In genomic region chr12:29578731-29579130, GRCh38 we compare ENCODE assay signal across 28 cellular contexts.
DNase-seq lines count a peak whose midpoint lies in the region; ATAC-seq and TF ChIP-seq lines count a peak whose summit lies in the region.
"Had no signal": no experiment of that assay in that cellular context is flagged by ENCODE, and none has a peak within 500 bp of the region (broad histone marks: within the 10 kb centered on the region; RNA-seq: fewer than 3 reads in every experiment).

No MANE protein-coding gene starts in this region.

- no peak overlapping the region for H3K4me3 ChIP-seq in right atrium auricular region
- H3K4me3 ChIP-seq in gastroesophageal sphincter, result no peak overlapping the region
- no peak overlapping the region for H3K4me3 ChIP-seq in skeletal muscle satellite cell (ENCODE audit: low read length)
- H3K4me3 ChIP-seq: colonic mucosa, GM23338 had no signal

- no peaks in the 10 kb centered on the region for H3K9me3 ChIP-seq in right atrium auricular region
- H3K9me3 ChIP-seq in gastroesophageal sphincter, result no peaks in the 10 kb centered on the region
- no peaks in the 10 kb centered on the region for H3K9me3 ChIP-seq in skeletal muscle satellite cell (replicated peaks; ENCODE audit: low read length)
- H3K9me3 ChIP-seq: colonic mucosa had no signal

- DNase-seq in right atrium auricular region (ENCODE audit: low spot score) (no peak), cardiac septum (ENCODE audit: low spot score) (no peak), head of caudate nucleus (no peak)
- DNase-seq in activated CD4-positive, alpha-beta T cell treated with anti-CD3 and anti-CD28 coated beads, Interleukin-2, amount 10 ng/mL, durations not matched to agents 24 days and 14 days, result no peak
- DNase-seq: activated CD4-positive, alpha-beta T cell treated with anti-CD3 and anti-CD28 coated beads, Interleukin-2, amount 10 ng/mL, durations not matched to agents 7 days and 5 days; activated effector memory CD4-positive, alpha-beta T cell treated with Interleukin-2 at 50 U/mL for 16 hours; activated T-cell treated with anti-CD3 and anti-CD28 coated beads, Interleukin-2, amount 50 U/mL, for 1 hour; AML-193; aorta; CD4-positive, alpha-beta T cell; colonic mucosa; DND-41; effector memory CD8-positive, alpha-beta T cell; HFFc6; immature natural killer cell; NCI-H1436 treated with DMSO at 0.1 percent for 48 hours; NCI-H82; T-cell had no signal

- no peaks in the 10 kb centered on the region for H3K4me1 Mint-ChIP-seq in activated CD4-positive, alpha-beta T cell treated with anti-CD3 and anti-CD28 coated beads, Interleukin-2, amount 10 ng/mL, durations not matched to agents 24 days and 14 days
- H3K4me1 Mint-ChIP-seq: activated CD4-positive, alpha-beta T cell treated with anti-CD3 and anti-CD28 coated beads, Interleukin-2, amount 10 ng/mL, durations not matched to agents 7 days and 5 days; IgD-negative memory B cell; immature natural killer cell; stimulated activated memory B cell treated with anti-CD40 and anti-IgM and Interleukin-4, amounts not matched to agents 10 μg/mL and 1 μg/mL and 100 μg/mL, for 72 hours had no signal

- WGBS in gastroesophageal sphincter (ENCODE audit: low coverage in 1 of 2), 2 donors, result 73 to 100% methylated on average over 2 to 3 of the region's 3 CpGs

- H3K9ac ChIP-seq in skeletal muscle satellite cell (ENCODE audit: low read depth, low read length), result peak overlapping the region; percentile 34

- no peak for TF ChIP-seq POLR2A in gastroesophageal sphincter (IDR thresholded peaks at IDR 0.05)

- H3K4me3 Mint-ChIP-seq in activated CD4-positive, alpha-beta T cell treated with anti-CD3 and anti-CD28 coated beads, Interleukin-2, amount 10 ng/mL, durations not matched to agents 24 days and 14 days, result no peak overlapping the region
- H3K4me3 Mint-ChIP-seq: activated CD4-positive, alpha-beta T cell treated with anti-CD3 and anti-CD28 coated beads, Interleukin-2, amount 10 ng/mL, durations not matched to agents 7 days and 5 days; activated naive CD8-positive, alpha-beta T cell; CD4-positive, alpha-beta T cell; effector memory CD8-positive, alpha-beta T cell; GM23338; HFFc6; IgD-negative memory B cell; immature natural killer cell; stimulated activated memory B cell treated with anti-CD40 and anti-IgM and Interleukin-4, amounts not matched to agents 10 μg/mL and 1 μg/mL and 100 μg/mL, for 72 hours; T-cell had no signal

- TF ChIP-seq EP300 in gastroesophageal sphincter (IDR thresholded peaks at IDR 0.05), result no peak

- intact Hi-C loops in cardiac septum (cut with DNase I) (loop anchor here (2.0 kb wide), 1 partner anchor 16 kb away; no protein-coding TSS in a partner anchor), head of caudate nucleus (cut with DNase I) (no loop called here)
- intact Hi-C loops in activated CD4-positive, alpha-beta T cell treated with anti-CD3 and anti-CD28 coated beads, Interleukin-2, amount 10 ng/mL, durations not matched to agents 24 days and 14 days (cut with micrococcal nuclease), result no loop called here

- no peaks in the 10 kb centered on the region for H3K27me3 ChIP-seq in right atrium auricular region
- no peaks in the 10 kb centered on the region for H3K27me3 ChIP-seq in gastroesophageal sphincter
- no peaks in the 10 kb centered on the region for H3K27me3 ChIP-seq in skeletal muscle satellite cell (ENCODE audit: control insufficient read depth, insufficient read depth, low read length)
- H3K27me3 ChIP-seq: colonic mucosa had no signal

- no peaks in the 10 kb centered on the region for H3K9me3 Mint-ChIP-seq in activated CD4-positive, alpha-beta T cell treated with anti-CD3 and anti-CD28 coated beads, Interleukin-2, amount 10 ng/mL, durations not matched to agents 24 days and 14 days
- H3K9me3 Mint-ChIP-seq: activated CD4-positive, alpha-beta T cell treated with anti-CD3 and anti-CD28 coated beads, Interleukin-2, amount 10 ng/mL, durations not matched to agents 7 days and 5 days; CD4-positive, alpha-beta T cell; effector memory CD8-positive, alpha-beta T cell; GM23338; immature natural killer cell; stimulated activated memory B cell treated with anti-CD40 and anti-IgM and Interleukin-4, amounts not matched to agents 10 μg/mL and 1 μg/mL and 100 μg/mL, for 72 hours; T-cell had no signal

- no peak overlapping the region for H3K4me2 ChIP-seq in skeletal muscle satellite cell (ENCODE audit: low read length)
- H3K4me2 ChIP-seq: GM23338 had no signal

- TF ChIP-seq CTCF in right atrium auricular region (IDR thresholded peaks at IDR 0.05), result no peak
- TF ChIP-seq CTCF in gastroesophageal sphincter (IDR thresholded peaks at IDR 0.05), result no peak

- no peak overlapping the region for H3K27ac Mint-ChIP-seq in activated CD4-positive, alpha-beta T cell treated with anti-CD3 and anti-CD28 coated beads, Interleukin-2, amount 10 ng/mL, durations not matched to agents 24 days and 14 days
- H3K27ac Mint-ChIP-seq: activated CD4-positive, alpha-beta T cell treated with anti-CD3 and anti-CD28 coated beads, Interleukin-2, amount 10 ng/mL, durations not matched to agents 7 days and 5 days; activated naive CD8-positive, alpha-beta T cell; CD4-positive, alpha-beta T cell; effector memory CD8-positive, alpha-beta T cell; GM23338; HFFc6; IgD-negative memory B cell; immature natural killer cell; stimulated activated memory B cell treated with anti-CD40 and anti-IgM and Interleukin-4, amounts not matched to agents 10 μg/mL and 1 μg/mL and 100 μg/mL, for 72 hours; T-cell had no signal

- H3K36me3 ChIP-seq in right atrium auricular region, result no peaks in the 10 kb centered on the region
- H3K36me3 ChIP-seq in gastroesophageal sphincter, result peaks cover 0 to 5% of the 10 kb centered on the region in 2 donors
- H3K36me3 ChIP-seq in skeletal muscle satellite cell (ENCODE audit: insufficient read depth, low read length), result peaks cover 15% of the 10 kb centered on the region
- H3K36me3 ChIP-seq: colonic mucosa had no signal

- H3K27me3 Mint-ChIP-seq in activated CD4-positive, alpha-beta T cell treated with anti-CD3 and anti-CD28 coated beads, Interleukin-2, amount 10 ng/mL, durations not matched to agents 24 days and 14 days, result no peaks in the 10 kb centered on the region

- H3K27ac ChIP-seq in right atrium auricular region, result peak overlapping the region; percentile 58 to 59
- peak overlapping the region in 3 of 4 donors; percentile 32 to 59 (median 41) for H3K27ac ChIP-seq in gastroesophageal sphincter
- H3K27ac ChIP-seq: colonic mucosa, RWPE1 had no signal

- H3K4me1 ChIP-seq in right atrium auricular region (peaks cover 0 to 46% of the 10 kb centered on the region in 2 donors), gastroesophageal sphincter (peaks cover 2 to 46% (median 11%) of the 10 kb centered on the region in 3 donors), skeletal muscle satellite cell (ENCODE audit: control insufficient read depth, insufficient read depth, low read length) (peaks cover 50% of the 10 kb centered on the region)

- no peaks in the 10 kb centered on the region for H3K36me3 Mint-ChIP-seq in activated CD4-positive, alpha-beta T cell treated with anti-CD3 and anti-CD28 coated beads, Interleukin-2, amount 10 ng/mL, durations not matched to agents 24 days and 14 days (ENCODE audit: low read depth)
- H3K36me3 Mint-ChIP-seq: activated naive CD8-positive, alpha-beta T cell; IgD-negative memory B cell; immature natural killer cell; stimulated activated memory B cell treated with anti-CD40 and anti-IgM and Interleukin-4, amounts not matched to agents 10 μg/mL and 1 μg/mL and 100 μg/mL, for 72 hours; T-cell had no signal

- ATAC-seq in gastroesophageal sphincter, result no peak
- ATAC-seq in GM19324 (IDR thresholded peaks at IDR 0.05; ENCODE audit: low FRiP score, unreplicated experiment), result no peak
- no peak for ATAC-seq in GM21619 (IDR thresholded peaks at IDR 0.05; ENCODE audit: unreplicated experiment)
- ATAC-seq: effector memory CD8-positive, alpha-beta T cell; GM23338; left lobe of liver; stimulated activated memory B cell treated with anti-CD40 and anti-IgM and Interleukin-4, amounts not matched to agents 10 μg/mL and 1 μg/mL and 100 μg/mL, for 72 hours; T-cell had no signal
